Comparison of ENCODE assay signal across 8 cellular contexts in the genomic region with DNA sequence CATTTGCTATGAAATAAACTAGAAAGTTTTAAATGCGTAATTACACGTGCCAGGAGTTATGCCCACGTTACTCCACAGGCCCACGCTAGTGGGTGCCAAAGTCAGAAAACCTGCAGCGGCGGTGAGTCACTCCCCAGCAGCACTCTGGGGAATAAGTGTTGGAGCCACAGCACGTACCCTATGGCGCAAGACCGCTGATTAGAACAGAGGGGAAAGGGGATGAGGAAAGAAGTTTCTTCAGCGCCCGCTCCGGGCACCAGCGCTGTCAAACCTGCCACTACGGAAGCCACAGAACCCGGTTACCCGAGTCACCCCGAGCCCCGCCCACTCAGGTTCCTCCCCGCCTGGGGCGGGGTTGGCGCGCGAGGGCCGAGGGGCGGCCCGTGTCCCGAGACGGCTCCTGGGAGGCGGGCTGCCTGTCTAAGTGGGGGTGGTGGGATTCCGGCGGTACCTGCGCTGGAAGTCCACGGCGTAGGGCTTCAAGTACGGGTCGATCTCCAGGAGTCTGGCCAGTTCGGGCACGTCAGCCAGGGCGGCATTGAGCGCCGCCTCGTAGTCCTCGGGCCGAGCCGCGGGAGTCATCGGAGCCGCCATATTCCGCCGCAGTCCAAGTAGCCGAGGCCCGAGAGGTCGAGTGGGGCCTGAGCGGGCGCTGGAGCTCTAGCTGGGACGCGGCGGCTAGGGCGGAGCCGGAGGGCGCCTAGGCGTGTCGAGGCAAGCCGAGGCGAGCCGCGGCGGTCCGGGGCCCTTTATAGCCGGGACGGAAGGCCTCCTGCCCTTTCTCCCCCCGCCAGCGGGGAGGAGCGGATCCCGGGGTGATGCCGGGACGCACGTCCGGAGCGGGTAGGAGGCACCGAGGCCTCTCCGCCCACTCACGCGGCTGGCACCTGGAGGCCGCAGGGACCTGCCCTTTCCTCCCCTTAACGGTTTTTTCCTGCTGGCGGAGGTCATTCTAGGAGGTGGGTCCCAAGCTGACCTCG. TPM values are rescaled to one million over a fixed set of nuclear protein-coding genes. Genes with fewer than 3 reads are reported as not detected.
DNase-seq lines count a peak whose midpoint lies in the region; ATAC-seq and TF ChIP-seq lines count a peak whose summit lies in the region.

GBE1 (minus strand) TSS at position 722 of the 980 bp plus-strand sequence; CDS start at position 594, 128 bp downstream.

- in situ Hi-C loops in Panc1 (cut with HindIII; ENCODE audit: low pct_unique_long_range_greater_than_20kb, low sequenced_read_pairs) = no loop called here

- no TSS peak for BruUV-seq in Panc1 (replicated peaks; lab: Mats Ljungman, UMichigan)

- peak; percentile 56; the same call in 1 of the 2 replicates for TF ChIP-seq EP300 in Ishikawa (IDR thresholded peaks at IDR 0.05; ENCODE audit: borderline replicate concordance)

- DNase-seq in DMS79 (lab: John Stamatoyannopoulos, UW) = peak; percentile 71
- DNase-seq in Panc1 (ENCODE audit: low read depth, low spot score) = peak; percentile 74
- peak; percentile 94 to 95 for DNase-seq in activated T-cell treated with anti-CD3 and anti-CD28 coated beads, Interleukin-2, amount 50 U/mL, for 48 hours
- peak; percentile 65 for DNase-seq in esophagus squamous epithelium (lab: John Stamatoyannopoulos, UW)
- DNase-seq in myocyte (ENCODE audit: low read depth) = peak; percentile 95
- DNase-seq in stimulated activated CD8-positive, alpha-beta memory T cell treated with anti-CD3 and anti-CD28 coated beads, Interleukin-7, amount 100 ng/mL, for 48 hours (ENCODE audit: extremely low read depth in 1 of 2, low read depth in 1 of 2) = peak; percentile 84

- H3K4me3 ChIP-seq in Panc1 (ENCODE audit: low read depth in 2 of 2, low read length in 2 of 2) (peak within 1 kb of the TSS; percentile 55 to 79), esophagus squamous epithelium (peak within 1 kb of the TSS; percentile 70 to 77 (median 76))

- H3K4me1 ChIP-seq in Panc1 (ENCODE audit: control insufficient read depth, insufficient read depth, low read length) (peaks cover 19% of the 10 kb centered on the region), esophagus squamous epithelium (peaks cover 0 to 48% (median 30%) of the 10 kb centered on the region in 3 donors)

- H3K27ac ChIP-seq in Panc1 (ENCODE audit: low read length) = peak within 1 kb of the TSS; percentile 96
- H3K27ac ChIP-seq in esophagus squamous epithelium = peak within 1 kb of the TSS; percentile 97 to 99 (median 98)

- H3K36me3 ChIP-seq in Panc1 (ENCODE audit: control insufficient read depth, insufficient read depth, low read length) = no peaks in the 10 kb centered on the region
- peaks cover 0 to 7% (median 0%) of the 10 kb centered on the region in 3 donors for H3K36me3 ChIP-seq in esophagus squamous epithelium

- no peaks in the 10 kb centered on the region for H3K27me3 ChIP-seq in Panc1 (ENCODE audit: control insufficient read depth, insufficient read depth, low read length)
- H3K27me3 ChIP-seq in esophagus squamous epithelium = no peaks in the 10 kb centered on the region

- intact Hi-C loops in Panc1 (cut with micrococcal nuclease; ENCODE audit: unreplicated experiment) = no loop called here
- intact Hi-C loops in esophagus squamous epithelium (cut with DNase I) = no loop called here

- TF ChIP-seq RAD21 in Ishikawa (IDR thresholded peaks at IDR 0.05; ENCODE audit: low read depth) = no peak

- H3K9me3 ChIP-seq in Panc1 (ENCODE audit: control insufficient read depth, insufficient read depth, low read depth, low read length) (no peaks in the 10 kb centered on the region), esophagus squamous epithelium (no peaks in the 10 kb centered on the region)

- ATAC-seq in GM21576 (IDR thresholded peaks at IDR 0.05; ENCODE audit: unreplicated experiment) (peak; percentile 84), Panc1 (peak; percentile 96)

- POLR2A ChIA-PET in Panc1 (lab: Charles Lee) = interaction anchor here (0.5 kb wide), 1 partner anchor 36 kb away, joined by 3 read pairs; no protein-coding TSS in a partner anchor

- WGBS in esophagus squamous epithelium, 2 donors = 0 to 1% methylated on average over 17 to 24 of the region's 88 CpGs

- peak in 2 of 4 donors; percentile 71 to 80 for TF ChIP-seq POLR2A in esophagus squamous epithelium (IDR thresholded peaks at IDR 0.05)

- TF ChIP-seq CTCF in Panc1 (IDR thresholded peaks at IDR 0.05) (peak; percentile 29; the same call in 1 of the 2 replicates), esophagus squamous epithelium (IDR thresholded peaks at IDR 0.05) (peak in 5 of 6 experiments; percentile 14 to 44 (median 25))

- CTCF ChIA-PET in Panc1 (lab: Charles Lee) = interaction anchor here (0.6 kb wide), 1 partner anchor 393 kb away, joined by 3 read pairs; no protein-coding TSS in a partner anchor

TF ChIP-seq in Ishikawa, 13 proteins besides CTCF, POLR2A, EP300 and RAD21:
- TF ChIP-seq, protein P1, sequence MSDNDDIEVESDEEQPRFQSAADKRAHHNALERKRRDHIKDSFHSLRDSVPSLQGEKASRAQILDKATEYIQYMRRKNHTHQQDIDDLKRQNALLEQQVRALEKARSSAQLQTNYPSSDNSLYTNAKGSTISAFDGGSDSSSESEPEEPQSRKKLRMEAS (IDR thresholded peaks at IDR 0.05) = peak; percentile 75
- TF ChIP-seq ZBTB7A (IDR thresholded peaks at IDR 0.05; ENCODE audit: low read depth) = peak; percentile 60; the same call in 1 of the 2 replicates
- TF ChIP-seq FOXM1 (IDR thresholded peaks at IDR 0.05; ENCODE audit: borderline replicate concordance, low read depth) = no peak; the same call in 1 of the 2 replicates
- peak; percentile 29 for TF ChIP-seq NFIC (IDR thresholded peaks at IDR 0.05)
- peak; percentile 90 for TF ChIP-seq YY1 (IDR thresholded peaks at IDR 0.05; ENCODE audit: low read depth)
- TF ChIP-seq TAF1 (IDR thresholded peaks at IDR 0.05; ENCODE audit: low read depth) = peak; percentile 78; the same call in 1 of the 2 replicates
- TF ChIP-seq CEBPB (IDR thresholded peaks at IDR 0.05) = peak; percentile 86
- TF ChIP-seq TEAD4 (IDR thresholded peaks at IDR 0.05) = peak; percentile 36
- TF ChIP-seq USF1 (IDR thresholded peaks at IDR 0.05) = no peak
- 0 out of 2 replicates have a peak, but pooled peaks have one; percentile 7 for TF ChIP-seq REST (IDR thresholded peaks at IDR 0.05; ENCODE audit: low read depth)
- TF ChIP-seq CREB1 (IDR thresholded peaks at IDR 0.05; ENCODE audit: low read depth) = no peak
- TF ChIP-seq EGR1 (IDR thresholded peaks at IDR 0.05) = peak; percentile 93
- TF ChIP-seq TCF12 (IDR thresholded peaks at IDR 0.05; ENCODE audit: low read depth) = 0 out of 2 replicates have a peak, but pooled peaks have one; percentile 71
TF ChIP-seq in Ishikawa: peak in this region for 10.

RNA-seq across cellular contexts. Expression of gene GBE1, which starts in this region (rescaled TPM):
- total RNA-seq in Panc1 (2021; ENCODE audit: unreplicated experiment) = 30.4 TPM
- polyA plus RNA-seq in Panc1 (2012; ENCODE audit: insufficient read length) = 12.3 TPM
- 10 to 100 TPM; 19.2 to 37.2 (median 29.7) TPM for total RNA-seq in esophagus squamous epithelium
- 92.1 and 96.4 TPM in 2 replicates for total RNA-seq in myocyte
- 67.2 TPM for polyA plus RNA-seq in myocyte (2012)

Comparison
In these comparisons a context has a peak if more than half of its experiments do, and no peak if none do; other contexts are left out.
1. Peak in every context shown above with its lines: DNase-seq, ATAC-seq, H3K4me3 ChIP-seq and H3K27ac ChIP-seq.